2 cellular contexts compared by ENCODE assay signal in the genomic region with DNA sequence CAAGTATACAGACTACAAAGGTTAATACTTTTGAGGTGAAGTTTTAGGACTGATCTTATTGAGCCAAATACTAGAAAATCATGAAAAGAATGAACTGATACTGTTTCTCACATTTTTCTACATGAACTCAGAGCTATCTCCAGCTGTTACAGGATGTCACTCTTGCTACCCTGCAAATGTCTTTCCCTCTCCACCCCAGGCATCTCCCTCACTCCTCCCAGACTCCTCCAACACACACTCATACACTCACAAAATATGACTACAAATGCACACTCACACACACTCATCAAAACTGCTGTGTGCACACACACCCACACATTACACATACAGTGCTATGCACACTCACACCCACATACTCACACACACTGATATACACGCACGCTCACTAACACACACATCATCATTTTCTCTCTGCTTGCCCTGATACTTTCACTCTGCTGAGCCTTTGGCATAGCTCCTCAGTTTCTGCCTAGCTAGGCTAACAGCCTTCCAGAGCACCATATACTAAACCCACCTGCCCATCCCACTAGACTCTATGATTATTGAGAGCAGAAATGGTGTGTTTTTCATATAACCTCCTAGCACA.
TF ChIP-seq lines count a peak whose summit lies in the region.

No MANE protein-coding gene starts in this region.

TF ChIP-seq in SK-N-SH treated with all-trans-retinoic acid at 6 μM for 48 hours, 23 proteins besides CTCF, POLR2A, EP300 and RAD21 (continued from another document):
- TF ChIP-seq, protein P1, sequence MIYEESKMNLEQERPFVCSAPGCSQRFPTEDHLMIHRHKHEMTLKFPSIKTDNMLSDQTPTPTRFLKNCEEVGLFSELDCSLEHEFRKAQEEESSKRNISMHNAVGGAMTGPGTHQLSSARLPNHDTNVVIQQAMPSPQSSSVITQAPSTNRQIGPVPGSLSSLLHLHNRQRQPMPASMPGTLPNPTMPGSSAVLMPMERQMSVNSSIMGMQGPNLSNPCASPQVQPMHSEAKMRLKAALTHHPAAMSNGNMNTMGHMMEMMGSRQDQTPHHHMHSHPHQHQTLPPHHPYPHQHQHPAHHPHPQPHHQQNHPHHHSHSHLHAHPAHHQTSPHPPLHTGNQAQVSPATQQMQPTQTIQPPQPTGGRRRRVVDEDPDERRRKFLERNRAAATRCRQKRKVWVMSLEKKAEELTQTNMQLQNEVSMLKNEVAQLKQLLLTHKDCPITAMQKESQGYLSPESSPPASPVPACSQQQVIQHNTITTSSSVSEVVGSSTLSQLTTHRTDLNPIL (CRISPR knock-in tag; IDR thresholded peaks at IDR 0.05; ENCODE audit: low read depth) = no peak
- TF ChIP-seq PPARA (CRISPR knock-in tag; IDR thresholded peaks at IDR 0.05; ENCODE audit: borderline replicate concordance) = no peak
- TF ChIP-seq ZNF8 (CRISPR knock-in tag; IDR thresholded peaks at IDR 0.05) = no peak
- TF ChIP-seq GLIS3 (CRISPR knock-in tag; IDR thresholded peaks at IDR 0.05) = no peak
- no peak for TF ChIP-seq ISL1 (CRISPR knock-in tag; IDR thresholded peaks at IDR 0.05)
- no peak for TF ChIP-seq ESRRG (CRISPR knock-in tag; IDR thresholded peaks at IDR 0.05)
- TF ChIP-seq, protein P2, sequence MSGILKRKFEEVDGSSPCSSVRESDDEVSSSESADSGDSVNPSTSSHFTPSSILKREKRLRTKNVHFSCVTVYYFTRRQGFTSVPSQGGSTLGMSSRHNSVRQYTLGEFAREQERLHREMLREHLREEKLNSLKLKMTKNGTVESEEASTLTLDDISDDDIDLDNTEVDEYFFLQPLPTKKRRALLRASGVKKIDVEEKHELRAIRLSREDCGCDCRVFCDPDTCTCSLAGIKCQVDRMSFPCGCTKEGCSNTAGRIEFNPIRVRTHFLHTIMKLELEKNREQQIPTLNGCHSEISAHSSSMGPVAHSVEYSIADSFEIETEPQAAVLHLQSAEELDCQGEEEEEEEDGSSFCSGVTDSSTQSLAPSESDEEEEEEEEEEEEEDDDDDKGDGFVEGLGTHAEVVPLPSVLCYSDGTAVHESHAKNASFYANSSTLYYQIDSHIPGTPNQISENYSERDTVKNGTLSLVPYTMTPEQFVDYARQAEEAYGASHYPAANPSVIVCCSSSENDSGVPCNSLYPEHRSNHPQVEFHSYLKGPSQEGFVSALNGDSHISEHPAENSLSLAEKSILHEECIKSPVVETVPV (CRISPR knock-in tag; IDR thresholded peaks at IDR 0.05) = no peak

TF ChIP-seq in SK-N-SH, 30 proteins besides CTCF, POLR2A, EP300 and RAD21 (continued from another document):
- TF ChIP-seq, protein P3, sequence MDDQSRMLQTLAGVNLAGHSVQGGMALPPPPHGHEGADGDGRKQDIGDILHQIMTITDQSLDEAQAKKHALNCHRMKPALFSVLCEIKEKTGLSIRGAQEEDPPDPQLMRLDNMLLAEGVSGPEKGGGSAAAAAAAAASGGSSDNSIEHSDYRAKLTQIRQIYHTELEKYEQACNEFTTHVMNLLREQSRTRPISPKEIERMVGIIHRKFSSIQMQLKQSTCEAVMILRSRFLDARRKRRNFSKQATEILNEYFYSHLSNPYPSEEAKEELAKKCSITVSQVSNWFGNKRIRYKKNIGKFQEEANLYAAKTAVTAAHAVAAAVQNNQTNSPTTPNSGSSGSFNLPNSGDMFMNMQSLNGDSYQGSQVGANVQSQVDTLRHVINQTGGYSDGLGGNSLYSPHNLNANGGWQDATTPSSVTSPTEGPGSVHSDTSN (IDR thresholded peaks at IDR 0.05) = no peak
- TF ChIP-seq TCF12 (IDR thresholded peaks at IDR 0.05) (no peak), MXI1 (IDR thresholded peaks at IDR 0.05; ENCODE audit: low read depth, low read length) (no peak), SMC3 (IDR thresholded peaks at IDR 0.05; ENCODE audit: low read depth, low read length) (no peak)
